Comparison of ENCODE assay signal across 21 cellular contexts in genomic region chr10:375885-376505, GRCh38.
"Had no signal": no experiment of that assay in that cellular context is flagged by ENCODE, and none has a peak within 500 bp of the region (broad histone marks: within the 10 kb centered on the region; RNA-seq: fewer than 3 reads in every experiment).

No MANE protein-coding gene starts in this region.

- H3K27me3 ChIP-seq: colonic mucosa, esophagus squamous epithelium, gastroesophageal sphincter, neutrophil, suprapubic skin, tibial nerve had no signal

- DNase-seq: colonic mucosa; dermis blood vessel endothelial cell; esophagus squamous epithelium; foreskin fibroblast; glutamatergic neuron; kidney; left cardiac atrium; left ventricle myocardium inferior; mesenchymal stem cell; midbrain; small intestine; stimulated activated CD4-positive, alpha-beta T cell treated with anti-CD3 and anti-CD28 coated beads, Interleukin-2, amount 100 ng/mL, for 48 hours; stimulated activated CD8-positive, alpha-beta memory T cell treated with anti-CD3 and anti-CD28 coated beads, Interleukin-4, amount 100 ng/mL, for 48 hours; stimulated activated naive CD8-positive, alpha-beta T cell treated with anti-CD3 and anti-CD28 coated beads, Interleukin-15, Interleukin-2, amounts not matched to agents 100 U/mL and 50 U/mL, for 24 hours had no signal

- H3K4me1 ChIP-seq: colonic mucosa had no signal

- H3K27ac ChIP-seq: colonic mucosa, esophagus squamous epithelium, gastroesophageal sphincter, left ventricle myocardium inferior, neutrophil, suprapubic skin, tibial nerve had no signal

- H3K4me3 Mint-ChIP-seq: natural killer cell treated with Interleukin-12 subunit alpha and Interleukin-12 subunit beta and Interleukin-15 and Interleukin-18, amount 100 ng/mL, for 72 hours; stimulated activated effector memory CD8-positive, alpha-beta T cell treated with anti-CD3 and anti-CD28 coated beads, Interleukin-12 subunit alpha, Interleukin-12 subunit beta, amount 100 ng/mL, for 72 hours had no signal

- H3K36me3 ChIP-seq: colonic mucosa, neutrophil had no signal

- H3K9me3 ChIP-seq: colonic mucosa, esophagus squamous epithelium, gastroesophageal sphincter, left ventricle myocardium inferior, neutrophil, suprapubic skin, tibial nerve had no signal

- H3K27ac Mint-ChIP-seq: natural killer cell treated with Interleukin-12 subunit alpha and Interleukin-12 subunit beta and Interleukin-15 and Interleukin-18, amount 100 ng/mL, for 72 hours; stimulated activated effector memory CD8-positive, alpha-beta T cell treated with anti-CD3 and anti-CD28 coated beads, Interleukin-12 subunit alpha, Interleukin-12 subunit beta, amount 100 ng/mL, for 72 hours had no signal

- H3K36me3 Mint-ChIP-seq: stimulated activated effector memory CD8-positive, alpha-beta T cell treated with anti-CD3 and anti-CD28 coated beads, Interleukin-12 subunit alpha, Interleukin-12 subunit beta, amount 100 ng/mL, for 72 hours had no signal

- ATAC-seq: gastroesophageal sphincter; left cardiac atrium; natural killer cell treated with Interleukin-12 subunit alpha and Interleukin-12 subunit beta and Interleukin-15 and Interleukin-18, amount 100 ng/mL, for 72 hours; stimulated activated effector memory CD8-positive, alpha-beta T cell treated with anti-CD3 and anti-CD28 coated beads, Interleukin-12 subunit alpha, Interleukin-12 subunit beta, amount 100 ng/mL, for 72 hours; stimulated activated naive CD8-positive, alpha-beta T cell treated with anti-CD3 and anti-CD28 coated beads, Interleukin-15, Interleukin-2, amounts not matched to agents 100 U/mL and 50 U/mL, for 24 hours had no signal

- H3K9me3 Mint-ChIP-seq: stimulated activated effector memory CD8-positive, alpha-beta T cell treated with anti-CD3 and anti-CD28 coated beads, Interleukin-12 subunit alpha, Interleukin-12 subunit beta, amount 100 ng/mL, for 72 hours had no signal

- H3K4me3 ChIP-seq: colonic mucosa, esophagus squamous epithelium, gastroesophageal sphincter, left ventricle myocardium inferior, lung, suprapubic skin, tibial nerve had no signal
